Comparison of ENCODE assay signal across 25 cellular contexts in the genomic region with DNA sequence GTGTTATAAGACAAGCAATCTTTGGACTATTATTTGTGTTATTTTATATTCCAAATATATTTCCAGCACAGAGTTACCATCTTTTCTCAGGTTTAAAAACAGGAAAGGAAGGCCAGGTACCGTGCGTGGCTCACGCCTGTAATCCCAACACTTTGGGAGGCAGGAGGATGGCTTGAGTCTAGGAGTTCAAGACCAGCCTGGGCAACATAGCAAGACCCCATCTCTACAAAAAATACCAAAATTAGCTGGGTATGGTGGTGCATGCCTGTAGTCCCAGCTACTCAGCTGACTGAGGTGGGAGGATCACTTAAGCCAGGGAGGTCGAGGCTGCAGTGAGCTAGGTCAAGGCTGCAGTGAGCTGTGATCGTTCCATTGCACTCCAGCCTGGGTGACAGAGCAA.
A peak's percentile ranks its signal among the peaks of the same experiment; 100 is the strongest.
DNase-seq lines count a peak whose midpoint lies in the region; ATAC-seq, FAIRE-seq and TF ChIP-seq lines count a peak whose summit lies in the region.
"Had no signal": no experiment of that assay in that cellular context is flagged by ENCODE, and none has a peak within 500 bp of the region (broad histone marks: within the 10 kb centered on the region; RNA-seq: fewer than 3 reads in every experiment).

No MANE protein-coding gene starts in this region.

- CTCF ChIA-PET in HEK293 (lab: Yijun Ruan, JAX): interaction anchor here (0.7 kb wide), 1 partner anchor 384 kb away, joined by 3 read pairs; no protein-coding TSS in a partner anchor
- CTCF ChIA-PET in K562 (lab: Yijun Ruan, JAX; ENCODE audit: low intra/inter-chr PET ratio): interaction anchor here (0.6 kb wide), 1 partner anchor 441 kb away, joined by 3 read pairs; no protein-coding TSS in a partner anchor

- no peaks in the 10 kb centered on the region for H3K9me1 ChIP-seq in K562 (ENCODE audit: control insufficient read depth, insufficient read depth, low read length)

- no peak for ATAC-seq in K562
- no peak for ATAC-seq in natural killer cell treated with Interleukin-12 subunit alpha and Interleukin-12 subunit beta and Interleukin-15 and Interleukin-18, amount 100 ng/mL, for 72 hours
- ATAC-seq: GM12878 had no signal

- no peak overlapping the region for H3K4me3 ChIP-seq in HEK293 (ENCODE audit: low read depth, low read length)
- no peak overlapping the region for H3K4me3 ChIP-seq in K562
- H3K4me3 ChIP-seq: BLaER1, GM12878 had no signal

- TF ChIP-seq POLR2A in GM12891 (IDR thresholded peaks at IDR 0.05; ENCODE audit: low read depth, low read length) (no peak), K562 (conservative IDR thresholded peaks at IDR 0.05) (no peak)

- H3K9me3 ChIP-seq in HEK293 (ENCODE audit: control insufficient read depth, insufficient read depth, low read depth, low read length) (no peaks in the 10 kb centered on the region), K562 (replicated peaks; ENCODE audit: control insufficient read depth, insufficient read depth, low read depth, low read length) (no peaks in the 10 kb centered on the region)
- H3K9me3 ChIP-seq: BE2C, BLaER1 had no signal

- H3K4me1 Mint-ChIP-seq in natural killer cell treated with Interleukin-12 subunit alpha and Interleukin-12 subunit beta and Interleukin-15 and Interleukin-18, amount 100 ng/mL, for 72 hours (ENCODE audit: low read depth in 2 of 2): peaks cover 0 to 3% of the 10 kb centered on the region in 2 donors
- H3K4me1 Mint-ChIP-seq: CD14-positive monocyte; CD4-positive, alpha-beta memory T cell; CD4-positive, CD25-positive, alpha-beta regulatory T cell; CD8-positive, alpha-beta memory T cell had no signal

- in situ Hi-C loops in K562 (cut with MboI): no loop called here

- no peak overlapping the region for H2AFZ ChIP-seq in K562 (ENCODE audit: low read depth, low read length)

- DNase-seq in GM12891 (ENCODE audit: insufficient read length, low spot score): no peak
- no peak for DNase-seq in K562 (ENCODE audit: extremely low read depth in 1 of 4, low spot score in 3 of 4)
- no peak for DNase-seq in natural killer cell treated with Interleukin-12 subunit alpha and Interleukin-12 subunit beta and Interleukin-15 and Interleukin-18, amount 100 ng/mL, for 72 hours (ENCODE audit: low spot score)
- no peak for DNase-seq in activated gamma-delta T cell treated with Interleukin-2 at 50 U/mL for 16 hours
- DNase-seq: 8988T; ACHN; BE2C; C1 segment of cervical spinal cord; CD4-positive, alpha-beta memory T cell; CD4-positive, CD25-positive, alpha-beta regulatory T cell; CD8-positive, alpha-beta memory T cell; COR-L47; DMS 273 treated with DMSO at 0.1 percent for 48 hours; DMS153; DMS53; DMS79; DND-41; EL; GDM1 had no signal

- H3K79me2 ChIP-seq in K562 (ENCODE audit: control insufficient read depth, insufficient read depth, low read length): no peaks in the 10 kb centered on the region

- H3K36me3 ChIP-seq in HEK293 (ENCODE audit: control insufficient read depth in 2 of 2, insufficient read depth in 1 of 2, low read length in 2 of 2) (peaks cover 30 to 37% of the 10 kb centered on the region in 2 experiments), K562 (ENCODE audit: control insufficient read depth, insufficient read depth, low read length) (peaks cover 41% of the 10 kb centered on the region; the same call in 2 of the 3 replicates)
- H3K36me3 ChIP-seq: BE2C had no signal

- peak; percentile 31 for FAIRE-seq in GM12891 (lab: Jason Lieb, UNC)
- no peak for FAIRE-seq in K562 (lab: Jason Lieb, UNC)
- FAIRE-seq: A204.1, GM12878, GM19239 had no signal

- POLR2A ChIA-PET in HEK293 (lab: Yijun Ruan, JAX): no interaction called here
- POLR2A ChIA-PET in K562 (lab: Yijun Ruan, JAX): no interaction called here

- no peak overlapping the region for H3K4me3 Mint-ChIP-seq in natural killer cell treated with Interleukin-12 subunit alpha and Interleukin-12 subunit beta and Interleukin-15 and Interleukin-18, amount 100 ng/mL, for 72 hours
- H3K4me3 Mint-ChIP-seq: CD14-positive monocyte; CD4-positive, alpha-beta memory T cell; CD8-positive, alpha-beta memory T cell had no signal

- no peaks in the 10 kb centered on the region for H3K36me3 Mint-ChIP-seq in natural killer cell treated with Interleukin-12 subunit alpha and Interleukin-12 subunit beta and Interleukin-15 and Interleukin-18, amount 100 ng/mL, for 72 hours

- no peak for TF ChIP-seq EP300 in K562 (IDR thresholded peaks at IDR 0.05; ENCODE audit: low read length)

- H3K27me3 Mint-ChIP-seq in natural killer cell treated with Interleukin-12 subunit alpha and Interleukin-12 subunit beta and Interleukin-15 and Interleukin-18, amount 100 ng/mL, for 72 hours: no peaks in the 10 kb centered on the region
- H3K27me3 Mint-ChIP-seq: CD4-positive, alpha-beta memory T cell; CD4-positive, CD25-positive, alpha-beta regulatory T cell had no signal

- TF ChIP-seq CTCF in HEK293 (tag by site-specific recombination; IDR thresholded peaks at IDR 0.05): no peak
- no peak for TF ChIP-seq CTCF in K562 (IDR thresholded peaks at IDR 0.05 in 2 of 3, conservative IDR thresholded peaks at IDR 0.05 in 1 of 3; ENCODE audit: insufficient read depth in 2 of 3, low read depth in 1 of 3, low read length in 3 of 3)

- intact Hi-C loops in K562 (cut with micrococcal nuclease): loop anchor here (10.0 kb wide), 1 partner anchor 311 kb away; no protein-coding TSS in a partner anchor

- H3K4me1 ChIP-seq in HEK293 (ENCODE audit: control insufficient read depth, insufficient read depth, low read length): no peaks in the 10 kb centered on the region; the same call in 1 of the 2 replicates
- H3K4me1 ChIP-seq in K562 (replicated peaks in 1 of 2; ENCODE audit: control insufficient read depth in 2 of 2, insufficient read depth in 2 of 2, low read length in 2 of 2): no peaks in the 10 kb centered on the region
- H3K4me1 ChIP-seq: BE2C, BLaER1 had no signal

- no peak overlapping the region for H3K4me2 ChIP-seq in K562 (ENCODE audit: insufficient read depth, low read length)
- H3K4me2 ChIP-seq: BLaER1 had no signal

- no peaks in the 10 kb centered on the region for H4K20me1 ChIP-seq in K562 (replicated peaks; ENCODE audit: control insufficient read depth, insufficient read depth, low read length)

- WGBS in K562 (ENCODE audit: insufficient coverage, low coverage, missing lambda C conversion rate): 96% methylated on average over 3 of the region's 5 CpGs

- BruUV-seq in K562 (replicated peaks; lab: Mats Ljungman, UMichigan): no TSS peak

- no peaks in the 10 kb centered on the region for H3K9me3 Mint-ChIP-seq in natural killer cell treated with Interleukin-12 subunit alpha and Interleukin-12 subunit beta and Interleukin-15 and Interleukin-18, amount 100 ng/mL, for 72 hours
- H3K9me3 Mint-ChIP-seq: CD14-positive monocyte; CD4-positive, alpha-beta memory T cell; CD4-positive, CD25-positive, alpha-beta regulatory T cell; CD8-positive, alpha-beta memory T cell had no signal

- H3K27me3 ChIP-seq in K562 (ENCODE audit: control insufficient read depth in 2 of 2, insufficient read depth in 2 of 2, low read length in 2 of 2): no peaks in the 10 kb centered on the region
- H3K27me3 ChIP-seq: BE2C had no signal

- TF ChIP-seq RAD21 in K562 (CRISPR knock-in tag; conservative IDR thresholded peaks at IDR 0.05 in 1 of 2, IDR thresholded peaks at IDR 0.05 in 1 of 2): no peak

- no peak overlapping the region for H3K9ac ChIP-seq in K562 (ENCODE audit: insufficient read depth in 1 of 2, low read depth in 2 of 2, low read length in 2 of 2)
- H3K9ac ChIP-seq: BLaER1 had no signal

- H3K27ac ChIP-seq in HEK293 (ENCODE audit: extremely low read depth, low read depth, low read length) (no peak overlapping the region), K562 (ENCODE audit: extremely low read depth, low read depth, low read length) (no peak overlapping the region)
- H3K27ac ChIP-seq: BLaER1 had no signal

- H3K27ac Mint-ChIP-seq in natural killer cell treated with Interleukin-12 subunit alpha and Interleukin-12 subunit beta and Interleukin-15 and Interleukin-18, amount 100 ng/mL, for 72 hours: no peak overlapping the region
- H3K27ac Mint-ChIP-seq: CD14-positive monocyte; CD4-positive, alpha-beta memory T cell; CD4-positive, CD25-positive, alpha-beta regulatory T cell; CD8-positive, alpha-beta memory T cell had no signal

TF ChIP-seq in GM12891, 5 proteins besides CTCF, POLR2A, EP300 and RAD21:
- no peak for TF ChIP-seq TAF1 (IDR thresholded peaks at IDR 0.05; ENCODE audit: low read depth, low read length)
- TF ChIP-seq POLR2AphosphoS5 (IDR thresholded peaks at IDR 0.05; ENCODE audit: low read depth, low read length): no peak
- TF ChIP-seq POU2F2 (IDR thresholded peaks at IDR 0.05; ENCODE audit: low read depth, low read length): no peak
- TF ChIP-seq SPI1 (IDR thresholded peaks at IDR 0.05; ENCODE audit: low read depth, low read length): no peak
- no peak for TF ChIP-seq PAX5 (IDR thresholded peaks at IDR 0.05; ENCODE audit: insufficient read depth, low read length, severe bottlenecking)

TF ChIP-seq in HEK293, 187 proteins besides CTCF, POLR2A, EP300 and RAD21:
- TF ChIP-seq, protein P1, sequence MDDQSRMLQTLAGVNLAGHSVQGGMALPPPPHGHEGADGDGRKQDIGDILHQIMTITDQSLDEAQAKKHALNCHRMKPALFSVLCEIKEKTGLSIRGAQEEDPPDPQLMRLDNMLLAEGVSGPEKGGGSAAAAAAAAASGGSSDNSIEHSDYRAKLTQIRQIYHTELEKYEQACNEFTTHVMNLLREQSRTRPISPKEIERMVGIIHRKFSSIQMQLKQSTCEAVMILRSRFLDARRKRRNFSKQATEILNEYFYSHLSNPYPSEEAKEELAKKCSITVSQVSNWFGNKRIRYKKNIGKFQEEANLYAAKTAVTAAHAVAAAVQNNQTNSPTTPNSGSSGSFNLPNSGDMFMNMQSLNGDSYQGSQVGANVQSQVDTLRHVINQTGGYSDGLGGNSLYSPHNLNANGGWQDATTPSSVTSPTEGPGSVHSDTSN (CRISPR knock-in tag; IDR thresholded peaks at IDR 0.05): no peak
- TF ChIP-seq ZBTB20 (tag by site-specific recombination; IDR thresholded peaks at IDR 0.05) (no peak), ZNF776 (tag by site-specific recombination; IDR thresholded peaks at IDR 0.05; ENCODE audit: borderline replicate concordance) (no peak), ZNF121 (tag by site-specific recombination; IDR thresholded peaks at IDR 0.05) (peak; percentile 89)
TF ChIP-seq in HEK293: peak in this region for 1.

TF ChIP-seq in K562, 482 proteins besides CTCF, POLR2A, EP300 and RAD21:
- TF ChIP-seq HEY1 (CRISPR knock-in tag; IDR thresholded peaks at IDR 0.05; ENCODE audit: borderline replicate concordance): no peak
- TF ChIP-seq ZNF121 (CRISPR knock-in tag; conservative IDR thresholded peaks at IDR 0.05): 0 out of 2 replicates have a peak, but pooled peaks have one; percentile 7
TF ChIP-seq in K562: peak in this region for 1.
